8 cellular contexts compared by ENCODE assay signal in the genomic region with DNA sequence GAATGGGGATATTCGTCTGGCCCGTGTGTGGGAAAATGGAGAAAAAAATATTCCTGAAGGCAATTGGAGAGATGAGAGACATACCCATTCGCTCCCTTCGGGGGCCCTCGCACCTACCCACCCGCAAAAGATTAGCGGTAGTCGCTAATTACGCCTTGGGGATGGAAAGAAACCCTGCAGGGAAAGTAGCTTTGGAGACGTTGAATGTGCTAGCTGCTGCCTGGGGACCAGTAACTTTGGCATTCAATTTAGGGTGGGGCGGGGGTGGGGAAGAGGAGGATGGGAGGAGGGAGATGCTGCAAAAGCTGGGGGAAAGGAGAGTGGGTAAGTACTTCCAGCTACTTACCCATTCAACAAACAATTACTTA. TPM values are rescaled to one million over a fixed set of nuclear protein-coding genes. Genes with fewer than 3 reads are reported as not detected.
A peak's percentile ranks its signal among the peaks of the same experiment; 100 is the strongest.
DNase-seq lines count a peak whose midpoint lies in the region; ATAC-seq and TF ChIP-seq lines count a peak whose summit lies in the region.

No MANE protein-coding gene starts in this region.

- H3K36me3 Mint-ChIP-seq in HFFc6 (ENCODE audit: low read depth), result no peaks in the 10 kb centered on the region

- H3K9me3 Mint-ChIP-seq in HFFc6, result no peaks in the 10 kb centered on the region
- peaks cover 1 to 7% of the 10 kb centered on the region in 2 donors for H3K9me3 Mint-ChIP-seq in stimulated activated naive CD8-positive, alpha-beta T cell treated with anti-CD3 and anti-CD28 coated beads, Interleukin-15, amount 100 ng/mL, for 72 hours

- in situ Hi-C loops in GM13976 (cut with MboI; ENCODE audit: low sequenced_read_pairs, unreplicated experiment), result no loop called here

- H3K9me3 ChIP-seq in SJCRH30 (replicated peaks), result no peaks in the 10 kb centered on the region

- H3K27me3 ChIP-seq in SJCRH30, result no peaks in the 10 kb centered on the region

- peak overlapping the region; percentile 79 for H3K4me3 ChIP-seq in SJCRH30

- no peak for TF ChIP-seq CTCF in HFFc6 (IDR thresholded peaks at IDR 0.05)
- TF ChIP-seq CTCF in GM13976 (IDR thresholded peaks at IDR 0.05; ENCODE audit: borderline replicate concordance, control extremely low read depth, extremely low read depth, insufficient read depth, missing control alignments), result no peak

- peak; percentile 14 for ATAC-seq in GM18519 (IDR thresholded peaks at IDR 0.05; ENCODE audit: low FRiP score, unreplicated experiment)
- peak; percentile 5 for ATAC-seq in stimulated activated naive CD8-positive, alpha-beta T cell treated with anti-CD3 and anti-CD28 coated beads, Interleukin-15, amount 100 ng/mL, for 72 hours

- H3K27ac ChIP-seq in SJCRH30, result peak overlapping the region; percentile 71

- DNase-seq in HFFc6, result no peak
- DNase-seq in SJCRH30, result no peak
- peak; percentile 2 for DNase-seq in germinal center (ENCODE audit: low spot score)
- no peak for DNase-seq in stimulated activated naive CD8-positive, alpha-beta T cell treated with anti-CD3 and anti-CD28 coated beads, Interleukin-15, amount 100 ng/mL, for 72 hours
- DNase-seq in NCI-H2081 (lab: John Stamatoyannopoulos, UW), result no peak
- no peak for DNase-seq in NCI-H2029 (lab: John Stamatoyannopoulos, UW)
- DNase-seq in GM13976 (ENCODE audit: low spot score), result no peak

- 0 out of 2 replicates have a peak, but pooled peaks cover 4% of the 10 kb centered on the region for H3K4me1 Mint-ChIP-seq in HFFc6 (ENCODE audit: low read depth)
- H3K4me1 Mint-ChIP-seq in stimulated activated naive CD8-positive, alpha-beta T cell treated with anti-CD3 and anti-CD28 coated beads, Interleukin-15, amount 100 ng/mL, for 72 hours, result peaks cover 13% of the 10 kb centered on the region

- no peak overlapping the region for H3K27ac Mint-ChIP-seq in HFFc6
- H3K27ac Mint-ChIP-seq in stimulated activated naive CD8-positive, alpha-beta T cell treated with anti-CD3 and anti-CD28 coated beads, Interleukin-15, amount 100 ng/mL, for 72 hours, result peak overlapping the region in 1 of 2 donors; percentile 49

- peaks cover 2% of the 10 kb centered on the region for H3K27me3 Mint-ChIP-seq in HFFc6 (ENCODE audit: insufficient read depth)
- H3K27me3 Mint-ChIP-seq in stimulated activated naive CD8-positive, alpha-beta T cell treated with anti-CD3 and anti-CD28 coated beads, Interleukin-15, amount 100 ng/mL, for 72 hours, result no peaks in the 10 kb centered on the region

- H3K4me3 Mint-ChIP-seq in HFFc6, result peak overlapping the region; percentile 97
- H3K4me3 Mint-ChIP-seq in stimulated activated naive CD8-positive, alpha-beta T cell treated with anti-CD3 and anti-CD28 coated beads, Interleukin-15, amount 100 ng/mL, for 72 hours, result peak overlapping the region; percentile 96 to 97

- no peaks in the 10 kb centered on the region for H3K4me1 ChIP-seq in SJCRH30

- no peaks in the 10 kb centered on the region; the same call in 1 of the 2 replicates for H3K36me3 ChIP-seq in SJCRH30

RNA-seq across cellular contexts. Expression of a gene that starts 0.4 kb away (rescaled TPM):
- total RNA-seq in HFFc6 (2021; fragmentation: NEBNext Ultra II Directional; extraction: Animal tissue kit (Norgen Biotek cat#: 25700)), result 1 to 10 TPM; 5.4 to 7.5 (median 6.4) TPM
- 25.1 and 26.9 TPM in 2 replicates for total RNA-seq in SJCRH30 (2014; rRNA removed; shearing (Covaris generic))

RNA-seq across cellular contexts. Expression of a gene that starts 58.0 kb away (rescaled TPM):
- total RNA-seq in HFFc6 (2021; fragmentation: NEBNext Ultra II Directional; extraction: Animal tissue kit (Norgen Biotek cat#: 25700)), result under 1 TPM; 0.17 to 0.78 (median 0.48) TPM
- 0.03 TPM in 1 of 2 replicates, not detected in the other for total RNA-seq in SJCRH30 (2014; rRNA removed; shearing (Covaris generic))
